ENCODE assay signal across 14 cellular contexts in the genomic region with DNA sequence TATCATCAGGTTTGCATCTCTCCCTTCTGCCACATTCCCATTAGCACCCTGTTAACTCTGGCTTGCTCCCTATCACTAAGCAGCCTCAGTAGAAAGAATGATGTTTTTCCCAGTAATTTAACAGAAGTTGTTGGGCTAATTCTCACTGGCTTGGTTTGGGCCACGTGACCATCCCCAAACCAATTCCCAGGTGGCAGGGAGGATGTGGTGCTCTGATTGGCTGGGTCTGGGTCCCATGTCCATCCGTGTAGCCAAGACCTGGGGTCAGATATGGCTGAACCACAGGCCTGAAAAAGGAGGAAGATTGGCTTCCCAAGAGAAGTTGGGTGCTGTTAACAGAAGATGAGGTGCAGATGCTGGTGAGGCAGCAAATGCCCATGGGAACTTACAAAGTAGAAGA.
"Had no signal": no experiment of that assay in that cellular context is flagged by ENCODE, and none has a peak within 500 bp of the region (broad histone marks: within the 10 kb centered on the region; RNA-seq: fewer than 3 reads in every experiment).

No MANE protein-coding gene starts in this region.

- FAIRE-seq: kidney had no signal

- H3K27me3 ChIP-seq: ovary, tibial artery had no signal

- H3K27ac ChIP-seq: ovary had no signal

- H3K9me3 Mint-ChIP-seq: activated naive CD4-positive, alpha-beta T cell treated with anti-CD3 and anti-CD28 coated beads for 36 hours; activated naive CD8-positive, alpha-beta T cell treated with anti-CD3 and anti-CD28 coated beads, Interleukin-2, amount 50 U/mL, for 24 hours had no signal

- H3K36me3 Mint-ChIP-seq: stimulated activated naive B cell treated with anti-CD40 and anti-IgM and Interleukin-4, amounts not matched to agents 10 μg/mL and 1 μg/mL and 100 μg/mL, for 72 hours had no signal

- H3K36me3 ChIP-seq: ovary, tibial artery had no signal

- H3K4me3 Mint-ChIP-seq: activated naive CD4-positive, alpha-beta T cell treated with anti-CD3 and anti-CD28 coated beads for 36 hours; activated naive CD8-positive, alpha-beta T cell treated with anti-CD3 and anti-CD28 coated beads, Interleukin-2, amount 50 U/mL, for 24 hours; stimulated activated naive B cell treated with anti-CD40 and anti-IgM and Interleukin-4, amounts not matched to agents 10 μg/mL and 1 μg/mL and 100 μg/mL, for 72 hours had no signal

- H3K4me3 ChIP-seq: dorsolateral prefrontal cortex, ovary, tibial artery had no signal

- H3K27ac Mint-ChIP-seq: activated naive CD4-positive, alpha-beta T cell treated with anti-CD3 and anti-CD28 coated beads for 36 hours; activated naive CD8-positive, alpha-beta T cell treated with anti-CD3 and anti-CD28 coated beads, Interleukin-2, amount 50 U/mL, for 24 hours; stimulated activated naive B cell treated with anti-CD40 and anti-IgM and Interleukin-4, amounts not matched to agents 10 μg/mL and 1 μg/mL and 100 μg/mL, for 72 hours had no signal

- DNase-seq: activated CD4-positive, CD25-positive, alpha-beta regulatory T cell treated with anti-CD3 and anti-CD28 coated beads, Interleukin-2, amount 50 U/mL, for 72 hours; activated naive CD4-positive, alpha-beta T cell treated with anti-CD3 and anti-CD28 coated beads for 36 hours; activated naive CD8-positive, alpha-beta T cell treated with anti-CD3 and anti-CD28 coated beads, Interleukin-2, amount 50 U/mL, for 24 hours; hippocampal formation; kidney; stimulated activated CD4-positive, alpha-beta T cell treated with anti-CD3 and anti-CD28 coated beads, Interleukin-15, amount 100 ng/mL, for 24 hours; stimulated activated CD4-positive, alpha-beta T cell treated with anti-CD3 and anti-CD28 coated beads, Interleukin-4, amount 100 ng/mL, for 1 hour; stimulated activated naive B cell treated with anti-CD40 and anti-IgM and Interleukin-4, amounts not matched to agents 10 μg/mL and 1 μg/mL and 100 μg/mL, for 72 hours; T-helper 1 cell; T1000 had no signal

- H3K4me1 Mint-ChIP-seq: activated naive CD8-positive, alpha-beta T cell treated with anti-CD3 and anti-CD28 coated beads, Interleukin-2, amount 50 U/mL, for 24 hours; stimulated activated naive B cell treated with anti-CD40 and anti-IgM and Interleukin-4, amounts not matched to agents 10 μg/mL and 1 μg/mL and 100 μg/mL, for 72 hours had no signal

- ATAC-seq: activated naive CD8-positive, alpha-beta T cell treated with anti-CD3 and anti-CD28 coated beads, Interleukin-2, amount 50 U/mL, for 24 hours; SK-N-SH treated with all-trans-retinoic acid at 6 μM for 48 hours; stimulated activated naive B cell treated with anti-CD40 and anti-IgM and Interleukin-4, amounts not matched to agents 10 μg/mL and 1 μg/mL and 100 μg/mL, for 72 hours had no signal

- H3K9me3 ChIP-seq: ovary, tibial artery had no signal
